In genomic region chr6:21608610-21609009, GRCh38 we compare ENCODE assay signal across 14 cellular contexts. TPM values are rescaled to one million over a fixed set of nuclear protein-coding genes. Genes with fewer than 3 reads are reported as not detected.
A peak's percentile ranks its signal among the peaks of the same experiment; 100 is the strongest.
DNase-seq lines count a peak whose midpoint lies in the region; ATAC-seq and TF ChIP-seq lines count a peak whose summit lies in the region.
"Had no signal": no experiment of that assay in that cellular context is flagged by ENCODE, and none has a peak within 500 bp of the region (broad histone marks: within the 10 kb centered on the region; RNA-seq: fewer than 3 reads in every experiment).

No MANE protein-coding gene starts in this region.

- H2BK12ac ChIP-seq in trophoblast cell (ENCODE audit: low read length), result no peak overlapping the region

- no peak overlapping the region for H3K18ac ChIP-seq in trophoblast cell (ENCODE audit: low read length)

- no peak overlapping the region for H2BK5ac ChIP-seq in trophoblast cell (ENCODE audit: low read depth, low read length, poor library complexity)

- no peaks in the 10 kb centered on the region for H3K9me2 ChIP-seq in PC-9 (ENCODE audit: insufficient read depth)

- no peak overlapping the region for H4K91ac ChIP-seq in trophoblast cell (ENCODE audit: low read depth, low read length)

- POLR2A ChIA-PET in PC-9 (lab: Charles Lee; ENCODE audit: unreplicated experiment), result no interaction called here

- no peaks in the 10 kb centered on the region for H3K36me3 ChIP-seq in DND-41 (ENCODE audit: insufficient read depth, low read length)
- no peaks in the 10 kb centered on the region for H3K36me3 ChIP-seq in PC-9 (ENCODE audit: low read depth)
- H3K36me3 ChIP-seq in trophoblast cell (ENCODE audit: control insufficient read depth in 1 of 2, insufficient read depth in 2 of 2, low read length in 2 of 2), result no peaks in the 10 kb centered on the region
- H3K36me3 ChIP-seq: HAP-1 had no signal

- CTCF ChIA-PET in PC-9 (lab: Charles Lee), result interaction anchor here (0.5 to 0.6 kb wide), 2 partner anchors 20 to 1839 kb away, joined by 6 to 11 read pairs; no protein-coding TSS in a partner anchor

- no peaks in the 10 kb centered on the region for H3K27me3 ChIP-seq in DND-41 (ENCODE audit: insufficient read depth, low read length, poor library complexity)
- no peaks in the 10 kb centered on the region for H3K27me3 ChIP-seq in PC-9 (ENCODE audit: insufficient read depth, low read depth)
- no peaks in the 10 kb centered on the region for H3K27me3 ChIP-seq in trophoblast cell (ENCODE audit: insufficient read depth, low read length)

- no peak for ATAC-seq in DND-41 (ENCODE audit: insufficient read depth, low read depth)

- intact Hi-C loops in PC-9 (cut with micrococcal nuclease; ENCODE audit: unreplicated experiment), result no loop called here

- peaks cover 3% of the 10 kb centered on the region for H3K79me1 ChIP-seq in trophoblast cell (ENCODE audit: low read length)

- no peak overlapping the region for H3K23ac ChIP-seq in trophoblast cell (ENCODE audit: low read length)

- DNase-seq in DND-41 (no peak), PC-9 (peak in 1 of 2 experiments; percentile 53), choroid plexus epithelial cell (ENCODE audit: low read depth) (peak; percentile 18), trophoblast cell (peak; percentile 83 to 92), SW 1271 (lab: John Stamatoyannopoulos, UW) (no peak)
- DNase-seq in activated effector memory CD4-positive, alpha-beta T cell treated with Interleukin-2 at 50 U/mL for 16 hours, result no peak
- DNase-seq in activated CD4-positive, alpha-beta T cell treated with anti-CD3 and anti-CD28 coated beads for 48 hours, result no peak
- DNase-seq in activated CD4-positive, CD25-positive, alpha-beta regulatory T cell treated with anti-CD3 and anti-CD28 coated beads, Interleukin-2, amount 50 U/mL, for 72 hours, result no peak
- DNase-seq: C1 segment of cervical spinal cord; Caco-2; CD8-positive, alpha-beta memory T cell; HFFc6; IMR-90 had no signal

- H2AK5ac ChIP-seq in trophoblast cell (ENCODE audit: low read length), result no peak overlapping the region

- no peak overlapping the region for H3K4ac ChIP-seq in trophoblast cell (ENCODE audit: low read depth, low read length)

- H3K4me3 ChIP-seq in DND-41 (ENCODE audit: low read depth in 1 of 2, low read length in 2 of 2) (no peak overlapping the region), PC-9 (no peak overlapping the region; the same call in 1 of the 2 replicates), choroid plexus epithelial cell (ENCODE audit: low read depth, low read length) (no peak overlapping the region), trophoblast cell (ENCODE audit: low read depth, low read length) (no peak overlapping the region)
- H3K4me3 ChIP-seq: HAP-1 had no signal

- H3K14ac ChIP-seq in trophoblast cell (ENCODE audit: low read length), result no peak overlapping the region

- H3K27ac ChIP-seq in DND-41 (ENCODE audit: low read length), result peak overlapping the region; percentile 32
- H3K27ac ChIP-seq in PC-9, result no peak overlapping the region
- no peak overlapping the region for H3K27ac ChIP-seq in trophoblast cell (ENCODE audit: low read depth, low read length)

- H3K4me1 ChIP-seq in DND-41 (ENCODE audit: insufficient read depth, low read length) (peaks cover 29% of the 10 kb centered on the region), PC-9 (replicated peaks; ENCODE audit: insufficient read depth) (no peaks in the 10 kb centered on the region), trophoblast cell (ENCODE audit: control insufficient read depth in 1 of 2, insufficient read depth in 2 of 2, low read length in 2 of 2) (peaks cover 2% of the 10 kb centered on the region in 2 experiments)
- H3K4me1 ChIP-seq: Caco-2 had no signal

- H3K9ac ChIP-seq in DND-41 (ENCODE audit: low read depth, low read length) (no peak overlapping the region), trophoblast cell (ENCODE audit: low read length) (no peak overlapping the region)

- H3K4me2 ChIP-seq in DND-41 (ENCODE audit: insufficient read depth, low read length), result no peak overlapping the region
- H3K4me2 ChIP-seq in PC-9, result 0 out of 2 replicates have a peak overlapping the region, but pooled peaks have one; percentile 15
- H3K4me2 ChIP-seq in trophoblast cell (ENCODE audit: low read length), result no peak overlapping the region

- H3K9me3 ChIP-seq in DND-41 (ENCODE audit: insufficient read depth, low read length, severe bottlenecking) (no peaks in the 10 kb centered on the region), PC-9 (ENCODE audit: insufficient read depth, low read depth) (no peaks in the 10 kb centered on the region), trophoblast cell (ENCODE audit: insufficient read depth, low read depth, low read length) (peaks cover 3% of the 10 kb centered on the region)
- H3K9me3 ChIP-seq: Caco-2, HAP-1 had no signal

- H4K20me1 ChIP-seq in DND-41 (ENCODE audit: insufficient read depth, low read length) (no peaks in the 10 kb centered on the region), PC-9 (ENCODE audit: insufficient read depth) (no peaks in the 10 kb centered on the region)

- H3F3A ChIP-seq in PC-9 (ENCODE audit: insufficient read depth, low read depth), result no peaks in the 10 kb centered on the region; the same call in 1 of the 2 replicates

- no peak overlapping the region for H4K8ac ChIP-seq in trophoblast cell (ENCODE audit: low read depth, low read length)

- no TSS peak for BruUV-seq in PC-9 (replicated peaks; lab: Mats Ljungman, UMichigan)

- no peak overlapping the region for H4K12ac ChIP-seq in trophoblast cell (ENCODE audit: low read depth, low read length)

- no peak overlapping the region for H2AFZ ChIP-seq in DND-41 (ENCODE audit: low read depth, low read length)
- no peak overlapping the region for H2AFZ ChIP-seq in PC-9
- no peak overlapping the region for H2AFZ ChIP-seq in trophoblast cell (ENCODE audit: insufficient read depth, low read length, poor library complexity)

- no peak overlapping the region for H2BK120ac ChIP-seq in trophoblast cell (ENCODE audit: insufficient read depth, low read length, poor library complexity)

- H3K79me2 ChIP-seq in DND-41 (ENCODE audit: insufficient read depth, low read length) (peaks cover 8% of the 10 kb centered on the region), PC-9 (ENCODE audit: low read depth) (no peaks in the 10 kb centered on the region), trophoblast cell (ENCODE audit: control insufficient read depth, insufficient read depth, low read length, poor library complexity) (peaks cover 1% of the 10 kb centered on the region)

- WGBS in trophoblast cell (ENCODE audit: extremely low coverage, insufficient coverage, insufficient read length), result no CpG with 5 or more reads among the region's 10 CpGs

- no peak for TF ChIP-seq CTCF in DND-41 (IDR thresholded peaks at IDR 0.05; ENCODE audit: borderline replicate concordance, extremely low read depth, low read length, poor library complexity, severe bottlenecking)
- TF ChIP-seq CTCF in PC-9 (conservative IDR thresholded peaks at IDR 0.05), result no peak
- no peak for TF ChIP-seq CTCF in choroid plexus epithelial cell (conservative IDR thresholded peaks at IDR 0.05; ENCODE audit: low read depth, low read length)

RNA-seq across cellular contexts. Expression of gene SOX4, which starts 15.1 kb away (rescaled TPM):
- 32.8 and 36.1 TPM in 2 replicates for total RNA-seq in PC-9 (2021)
- 117 and 120 TPM in 2 replicates for polyA plus RNA-seq in trophoblast cell (2013)

Comparison
In these comparisons a context has a peak if more than half of its experiments do, and no peak if none do; other contexts are left out.
1. DNase-seq: peak in choroid plexus epithelial cell (single experiment) and trophoblast cell (2 of 2); none in DND-41 (single experiment), SW 1271 (0 of 2), activated effector memory CD4-positive, alpha-beta T cell treated with Interleukin-2 at 50 U/mL for 16 hours (single experiment), activated CD4-positive, alpha-beta T cell treated with anti-CD3 and anti-CD28 coated beads for 48 hours (single experiment) and activated CD4-positive, CD25-positive, alpha-beta regulatory T cell treated with anti-CD3 and anti-CD28 coated beads, Interleukin-2, amount 50 U/mL, for 72 hours (single experiment).